Comparison of ENCODE assay signal across 14 cellular contexts in the genomic region with DNA sequence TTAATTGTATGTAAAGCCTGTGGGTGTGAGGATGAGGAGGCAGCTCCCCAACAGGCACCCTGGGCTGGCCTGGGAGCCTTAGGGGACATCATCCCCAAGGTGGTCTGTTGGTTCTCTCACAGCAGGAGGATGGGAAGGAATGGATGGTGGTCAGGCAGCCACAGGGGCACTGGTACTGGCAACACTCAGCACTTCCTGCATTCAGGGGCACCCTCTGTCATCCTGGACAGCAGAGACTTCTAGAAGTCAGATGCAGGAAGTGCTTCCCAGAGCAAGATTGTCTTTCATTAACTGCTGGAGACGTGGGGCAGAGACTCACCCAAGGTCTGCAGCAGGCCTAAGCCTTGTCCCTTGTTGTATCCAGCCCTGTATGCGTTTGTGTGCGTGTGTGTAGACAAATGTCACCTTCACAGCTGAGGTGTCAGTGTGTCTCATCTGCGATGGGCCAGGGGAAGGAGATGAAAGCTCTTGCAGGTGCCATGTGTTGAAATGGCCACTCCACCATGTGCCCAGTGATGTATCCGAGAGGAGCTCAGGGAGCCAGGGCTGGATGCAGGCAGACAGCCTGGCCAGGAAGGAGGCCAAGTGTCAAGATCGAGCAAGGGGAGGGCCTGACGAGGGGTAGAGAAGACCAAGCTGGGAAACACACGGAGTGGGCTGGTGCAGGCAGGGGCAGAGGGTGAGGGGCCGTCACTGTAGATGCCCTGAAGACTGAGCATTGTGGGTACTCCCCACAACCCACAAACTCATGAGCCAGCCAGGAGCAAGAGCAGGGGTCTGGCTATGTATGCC.
DNase-seq lines count a peak whose midpoint lies in the region; ATAC-seq, FAIRE-seq and TF ChIP-seq lines count a peak whose summit lies in the region.
"Had no signal": no experiment of that assay in that cellular context is flagged by ENCODE, and none has a peak within 500 bp of the region (broad histone marks: within the 10 kb centered on the region; RNA-seq: fewer than 3 reads in every experiment).

No MANE protein-coding gene starts in this region.

- peak overlapping the region; percentile 35 to 85 for H3K27ac ChIP-seq in liver (ENCODE audit: low read depth in 1 of 2, low read length in 2 of 2)
- H3K27ac ChIP-seq in HepG2 (ENCODE audit: extremely low read length, insufficient read depth, low read length): no peak overlapping the region
- H3K27ac ChIP-seq in ascending aorta: peak overlapping the region; percentile 75 to 94
- H3K27ac ChIP-seq in naive thymus-derived CD4-positive, alpha-beta T cell (ENCODE audit: low read depth, low read length): no peak overlapping the region
- H3K27ac ChIP-seq: neutrophil had no signal

- H3K9me3 Mint-ChIP-seq in naive thymus-derived CD4-positive, alpha-beta T cell: no peaks in the 10 kb centered on the region

- TF ChIP-seq EP300 in HepG2 (IDR thresholded peaks at IDR 0.05; ENCODE audit: low read depth in 2 of 2, low read length in 2 of 2): no peak
- no peak for TF ChIP-seq EP300 in HepG2 (CRISPR knock-in tag; IDR thresholded peaks at IDR 0.05; ENCODE audit: borderline replicate concordance)

- H3K9me3 ChIP-seq in liver (ENCODE audit: control insufficient read depth in 4 of 4, low read length in 3 of 4) (no peaks in the 10 kb centered on the region), HepG2 (ENCODE audit: low read length) (no peaks in the 10 kb centered on the region), ascending aorta (no peaks in the 10 kb centered on the region)
- no peaks in the 10 kb centered on the region for H3K9me3 ChIP-seq in naive thymus-derived CD4-positive, alpha-beta T cell (ENCODE audit: control insufficient read depth in 2 of 3, low read length in 3 of 3)
- H3K9me3 ChIP-seq: neutrophil, SK-N-SH had no signal

- in situ Hi-C loops in HepG2 (cut with HindIII; ENCODE audit: extremely low pct_ligation_motif_present, low pct_unique_long_range_greater_than_20kb): no loop called here

- POLR2A ChIA-PET in HepG2 (lab: Yijun Ruan, JAX): no interaction called here
- POLR2A ChIA-PET in naive thymus-derived CD4-positive, alpha-beta T cell (lab: Charles Lee): interaction anchor here (0.5 to 1.9 kb wide), 5 partner anchors 9 to 118 kb away, joined by 3 to 11 read pairs (median 3); no protein-coding TSS in a partner anchor

- no peak overlapping the region for H3K4me2 ChIP-seq in HepG2 (ENCODE audit: low read depth, low read length)
- H3K4me2 ChIP-seq: SK-N-SH had no signal

- TF ChIP-seq RAD21 in liver (IDR thresholded peaks at IDR 0.05): no peak
- no peak for TF ChIP-seq RAD21 in HepG2 (CRISPR knock-in tag; IDR thresholded peaks at IDR 0.05)

- FAIRE-seq in HepG2 (lab: Jason Lieb, UNC): no peak
- FAIRE-seq: K562 had no signal

- CTCF ChIA-PET in HepG2 (lab: Yijun Ruan, JAX; ENCODE audit: low intra/inter-chr PET ratio, low total read pairs): no interaction called here
- CTCF ChIA-PET in naive thymus-derived CD4-positive, alpha-beta T cell (lab: Charles Lee): interaction anchor here (0.9 to 1.9 kb wide), 2 partner anchors 9 to 22 kb away, joined by 5 to 6 read pairs; no protein-coding TSS in a partner anchor

- BruUV-seq in HepG2 (replicated peaks; lab: Mats Ljungman, UMichigan): no TSS peak

- H3K4me1 ChIP-seq in liver (ENCODE audit: control insufficient read depth in 4 of 4, insufficient read depth in 4 of 4, low read length in 3 of 4) (peaks cover 45 to 84% (median 74%) of the 10 kb centered on the region in 4 donors), HepG2 (ENCODE audit: insufficient read depth, low read length) (peaks cover 57% of the 10 kb centered on the region), ascending aorta (peaks cover 31 to 63% of the 10 kb centered on the region in 2 donors)
- H3K4me1 ChIP-seq in naive thymus-derived CD4-positive, alpha-beta T cell (ENCODE audit: control insufficient read depth in 2 of 2, insufficient read depth in 2 of 2, low read length in 2 of 2): peaks cover 0 to 24% of the 10 kb centered on the region in 2 donors

- H3K4me3 ChIP-seq in liver (ENCODE audit: low read depth in 1 of 3, low read length in 3 of 3) (no peak overlapping the region), HepG2 (replicated peaks in 1 of 3; ENCODE audit: insufficient read depth in 1 of 3, low read depth in 2 of 3, low read length in 3 of 3) (no peak overlapping the region), ascending aorta (no peak overlapping the region)
- no peak overlapping the region for H3K4me3 ChIP-seq in naive thymus-derived CD4-positive, alpha-beta T cell (ENCODE audit: low read length)
- H3K4me3 ChIP-seq: K562 had no signal

- H3K27me3 ChIP-seq in liver (ENCODE audit: control insufficient read depth in 4 of 4, insufficient read depth in 4 of 4, low read length in 3 of 4) (no peaks in the 10 kb centered on the region), HepG2 (ENCODE audit: control insufficient read depth in 1 of 2, insufficient read depth in 2 of 2, low read length in 2 of 2) (no peaks in the 10 kb centered on the region), ascending aorta (no peaks in the 10 kb centered on the region)
- H3K27me3 ChIP-seq in naive thymus-derived CD4-positive, alpha-beta T cell (ENCODE audit: control insufficient read depth in 2 of 2, insufficient read depth in 2 of 2, low read length in 2 of 2): no peaks in the 10 kb centered on the region
- H3K27me3 ChIP-seq: neutrophil had no signal

- peak overlapping the region in 9 of 10 donors; percentile 22 to 64 (median 51) for H3K4me3 Mint-ChIP-seq in naive thymus-derived CD4-positive, alpha-beta T cell

- ATAC-seq in HepG2 (no peak), left lobe of liver (no peak)
- no peak for ATAC-seq in naive thymus-derived CD4-positive, alpha-beta T cell

- H3K36me3 Mint-ChIP-seq in naive thymus-derived CD4-positive, alpha-beta T cell: no peaks in the 10 kb centered on the region

- 86% methylated on average over 9 of the region's 9 CpGs for WGBS in liver
- WGBS in HepG2 (ENCODE audit: low lambda C conversion rate): 92% methylated on average over 6 of the region's 9 CpGs

- no peak overlapping the region for H2AFZ ChIP-seq in HepG2 (ENCODE audit: low read length)

- H4K20me1 ChIP-seq in HepG2 (ENCODE audit: insufficient read depth, low read length): no peaks in the 10 kb centered on the region

- H3K9ac ChIP-seq in liver (ENCODE audit: low read depth in 1 of 2, low read length in 2 of 2) (peak overlapping the region in 1 of 2 donors; percentile 5), HepG2 (ENCODE audit: insufficient read depth, low read depth, low read length) (no peak overlapping the region)
- H3K9ac ChIP-seq: SK-N-SH had no signal

- H3K27me3 Mint-ChIP-seq in naive thymus-derived CD4-positive, alpha-beta T cell: no peaks in the 10 kb centered on the region

- no peak for DNase-seq in HepG2 (ENCODE audit: low spot score)
- no peak for DNase-seq in ascending aorta (ENCODE audit: low spot score in 2 of 2)
- no peak for DNase-seq in naive thymus-derived CD4-positive, alpha-beta T cell
- DNase-seq in kidney glomerular epithelial cell (lab: John Stamatoyannopoulos, UW): no peak
- no peak for DNase-seq in amniotic stem cell (lab: John Stamatoyannopoulos, UW)
- no peak for DNase-seq in left lobe of liver (ENCODE audit: low spot score)
- DNase-seq in DMS153 (lab: John Stamatoyannopoulos, UW): no peak
- DNase-seq: activated CD4-positive, alpha-beta T cell treated with anti-CD3 and anti-CD28 coated beads for 1 hour; effector CD8-positive, alpha-beta T cell; GF-D8; SK-N-SH had no signal

- no peak for TF ChIP-seq POLR2A in HepG2 (IDR thresholded peaks at IDR 0.05; ENCODE audit: insufficient read depth in 1 of 2, low read depth in 2 of 2, low read length in 2 of 2)

- no peaks in the 10 kb centered on the region for H3K36me3 ChIP-seq in liver (ENCODE audit: control insufficient read depth in 4 of 4, insufficient read depth in 3 of 4, low read depth in 1 of 4, low read length in 3 of 4)
- no peaks in the 10 kb centered on the region for H3K36me3 ChIP-seq in HepG2 (replicated peaks in 1 of 2; ENCODE audit: control insufficient read depth in 1 of 2, insufficient read depth in 2 of 2, low read length in 2 of 2)
- no peaks in the 10 kb centered on the region for H3K36me3 ChIP-seq in ascending aorta
- H3K36me3 ChIP-seq in naive thymus-derived CD4-positive, alpha-beta T cell (ENCODE audit: control insufficient read depth in 2 of 3, insufficient read depth in 3 of 3, low read length in 3 of 3): no peaks in the 10 kb centered on the region
- H3K36me3 ChIP-seq: neutrophil had no signal

- peak overlapping the region; percentile 50 to 88 (median 67) for H3K27ac Mint-ChIP-seq in naive thymus-derived CD4-positive, alpha-beta T cell

- H3K4me1 Mint-ChIP-seq in naive thymus-derived CD4-positive, alpha-beta T cell: peaks cover 34 to 80% (median 71%) of the 10 kb centered on the region in 7 donors

- intact Hi-C loops in HepG2 (cut with micrococcal nuclease; ENCODE audit: unreplicated experiment) (no loop called here), ascending aorta (cut with DNase I) (no loop called here)
- intact Hi-C loops in naive thymus-derived CD4-positive, alpha-beta T cell (cut with micrococcal nuclease): no loop called here

- peaks cover 3% of the 10 kb centered on the region for H3K79me2 ChIP-seq in HepG2 (ENCODE audit: insufficient read depth, low read length)

- no peak for TF ChIP-seq CTCF in liver (IDR thresholded peaks at IDR 0.05; ENCODE audit: low read depth, low read length, missing input control)
- TF ChIP-seq CTCF in HepG2 (CRISPR knock-in tag; IDR thresholded peaks at IDR 0.05): no peak
- TF ChIP-seq CTCF in ascending aorta (IDR thresholded peaks at IDR 0.05): no peak

TF ChIP-seq in liver, 16 proteins besides CTCF, POLR2A, EP300 and RAD21 (continues in another document):
- TF ChIP-seq GABPA (IDR thresholded peaks at IDR 0.05 in 1 of 2, conservative IDR thresholded peaks at IDR 0.05 in 1 of 2) (no peak), TAF1 (conservative IDR thresholded peaks at IDR 0.05) (no peak), RXRA (IDR thresholded peaks at IDR 0.05) (no peak), FOXA2 (IDR thresholded peaks at IDR 0.05) (no peak)
- TF ChIP-seq, protein P1, sequence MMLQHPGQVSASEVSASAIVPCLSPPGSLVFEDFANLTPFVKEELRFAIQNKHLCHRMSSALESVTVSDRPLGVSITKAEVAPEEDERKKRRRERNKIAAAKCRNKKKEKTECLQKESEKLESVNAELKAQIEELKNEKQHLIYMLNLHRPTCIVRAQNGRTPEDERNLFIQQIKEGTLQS (IDR thresholded peaks at IDR 0.05): no peak

Comparison
In these comparisons a context has a peak if more than half of its experiments do, and no peak if none do; other contexts are left out.
1. H3K27ac ChIP-seq: peak in liver (2 of 2) and ascending aorta (2 of 2); none in HepG2 (single experiment) and naive thymus-derived CD4-positive, alpha-beta T cell (single experiment).